18 cellular contexts compared by ENCODE assay signal in the genomic region with DNA sequence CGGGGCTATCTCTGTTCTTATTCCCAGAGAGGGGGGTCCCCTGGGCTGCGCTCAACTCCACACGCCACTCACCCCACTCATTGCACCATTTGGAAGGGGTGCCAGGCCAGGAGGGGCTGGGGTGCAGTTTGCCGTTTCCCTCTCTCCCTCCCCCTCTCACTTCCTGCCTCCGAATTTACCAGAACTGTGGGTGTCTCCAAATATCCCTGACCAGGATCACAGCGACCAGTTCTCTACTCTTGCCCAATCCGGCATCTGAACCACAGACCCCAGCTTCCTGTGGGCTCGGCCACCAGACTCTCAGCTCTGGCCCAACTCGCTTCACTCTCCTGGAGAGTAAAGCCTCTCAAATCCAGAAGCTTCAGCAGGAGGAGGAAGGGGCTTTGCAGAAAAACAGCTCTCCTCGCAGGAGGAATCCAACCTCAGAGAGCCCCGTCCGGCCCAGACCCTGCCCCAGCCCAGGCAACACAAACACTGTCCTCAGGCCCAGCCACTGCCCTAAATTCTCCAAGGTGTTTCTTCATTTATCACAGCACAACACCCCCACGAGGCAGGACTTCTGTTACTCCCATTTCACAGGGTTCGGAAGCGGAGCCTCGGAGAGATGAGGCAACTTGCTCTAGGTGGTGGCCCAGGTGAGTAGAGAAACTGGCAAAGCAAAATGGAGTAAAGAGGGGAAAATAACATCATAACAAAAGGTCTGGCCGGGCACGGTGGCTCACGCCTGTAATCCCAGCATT. TPM values are rescaled to one million over a fixed set of nuclear protein-coding genes. Genes with fewer than 3 reads are reported as not detected.
DNase-seq lines count a peak whose midpoint lies in the region; ATAC-seq and TF ChIP-seq lines count a peak whose summit lies in the region.
"Had no signal": no experiment of that assay in that cellular context is flagged by ENCODE, and none has a peak within 500 bp of the region (broad histone marks: within the 10 kb centered on the region; RNA-seq: fewer than 3 reads in every experiment).

No MANE protein-coding gene starts in this region.

- H3K4me1 Mint-ChIP-seq in chondrocyte (ENCODE audit: low read depth): peaks cover 6% of the 10 kb centered on the region
- H3K4me1 Mint-ChIP-seq: activated CD4-positive, alpha-beta T cell treated with anti-CD3 and anti-CD28 coated beads, Interleukin-2, amount 10 ng/mL, durations not matched to agents 7 days and 5 days had no signal

- H2BK15ac ChIP-seq in mesendoderm (replicated peaks; ENCODE audit: low read depth): no peak overlapping the region

- 57 to 67% (median 65%) methylated on average over 19 of the region's 19 CpGs for WGBS in heart left ventricle, 4 donors
- WGBS in mesendoderm (ENCODE audit: extremely low coverage, insufficient coverage, low lambda C conversion rate): no CpG with 5 or more reads among the region's 19 CpGs

- TF ChIP-seq CTCF in heart left ventricle (IDR thresholded peaks at IDR 0.05): no peak
- no peak for TF ChIP-seq CTCF in left ventricle myocardium inferior (IDR thresholded peaks at IDR 0.05; ENCODE audit: borderline replicate concordance)
- TF ChIP-seq CTCF in chondrocyte (IDR thresholded peaks at IDR 0.05): no peak

- H3K36me3 ChIP-seq in heart left ventricle: no peaks in the 10 kb centered on the region
- no peaks in the 10 kb centered on the region for H3K36me3 ChIP-seq in left ventricle myocardium inferior
- no peaks in the 10 kb centered on the region for H3K36me3 ChIP-seq in mesendoderm (ENCODE audit: control insufficient read depth, insufficient read depth, low read length)
- no peaks in the 10 kb centered on the region for H3K36me3 ChIP-seq in H7 (replicated peaks; ENCODE audit: control insufficient read depth, insufficient read depth, low read length)
- H3K36me3 ChIP-seq: Peyer's patch had no signal

- no peaks in the 10 kb centered on the region for H3K79me1 ChIP-seq in mesendoderm (ENCODE audit: low read length)

- H3K23ac ChIP-seq in mesendoderm (ENCODE audit: low read length): no peak overlapping the region

- peak overlapping the region in 1 of 12 donors; percentile 28 for H3K4me3 ChIP-seq in heart left ventricle
- H3K4me3 ChIP-seq in left ventricle myocardium inferior: no peak overlapping the region
- no peak overlapping the region for H3K4me3 ChIP-seq in mesendoderm (ENCODE audit: low read length)
- H3K4me3 ChIP-seq in H7 (ENCODE audit: insufficient read depth, low read depth, low read length): no peak overlapping the region

- H2BK120ac ChIP-seq in mesendoderm (ENCODE audit: low read depth, low read length): no peak overlapping the region

- no peak overlapping the region for H2BK5ac ChIP-seq in mesendoderm (ENCODE audit: low read length)

- H2AK5ac ChIP-seq in mesendoderm (ENCODE audit: low read length): no peak overlapping the region

- H3K4ac ChIP-seq in mesendoderm (ENCODE audit: low read depth, low read length): no peak overlapping the region

- peak; percentile 32 to 70 (median 68) for ATAC-seq in heart left ventricle
- ATAC-seq: left colon; stimulated activated naive B cell treated with anti-CD40 and anti-IgM and Interleukin-4, amounts not matched to agents 10 μg/mL and 1 μg/mL and 100 μg/mL, for 72 hours had no signal

- H3K9ac ChIP-seq in mesendoderm (ENCODE audit: low read length): no peak overlapping the region

- H3K4me1 ChIP-seq in heart left ventricle (peaks cover 0 to 30% (median 0%) of the 10 kb centered on the region in 12 donors), left ventricle myocardium inferior (no peaks in the 10 kb centered on the region), mesendoderm (ENCODE audit: control insufficient read depth, low read depth, low read length) (no peaks in the 10 kb centered on the region)
- H3K4me1 ChIP-seq: Peyer's patch had no signal

- no peak overlapping the region for H4K5ac ChIP-seq in mesendoderm (ENCODE audit: low read length)

- peaks cover 7% of the 10 kb centered on the region for H3K36me3 Mint-ChIP-seq in chondrocyte (ENCODE audit: low read depth)
- H3K36me3 Mint-ChIP-seq: stimulated activated naive B cell treated with anti-CD40 and anti-IgM and Interleukin-4, amounts not matched to agents 10 μg/mL and 1 μg/mL and 100 μg/mL, for 72 hours had no signal

- H3K18ac ChIP-seq in mesendoderm (ENCODE audit: low read length): no peak overlapping the region

- H3K27me3 ChIP-seq in heart left ventricle (peaks cover 0 to 25% (median 0%) of the 10 kb centered on the region in 9 donors), left ventricle myocardium inferior (ENCODE audit: low read depth) (peaks cover 45% of the 10 kb centered on the region), mesendoderm (ENCODE audit: insufficient read depth, low read length, poor library complexity) (no peaks in the 10 kb centered on the region), H7 (ENCODE audit: control insufficient read depth, insufficient read depth, low read length) (no peaks in the 10 kb centered on the region)
- H3K27me3 ChIP-seq: Peyer's patch had no signal

- H3K4me2 ChIP-seq in mesendoderm (ENCODE audit: low read length): no peak overlapping the region

- no peak overlapping the region for H3K27ac Mint-ChIP-seq in chondrocyte (ENCODE audit: unreplicated experiment)
- H3K27ac Mint-ChIP-seq: activated CD4-positive, alpha-beta T cell treated with anti-CD3 and anti-CD28 coated beads, Interleukin-2, amount 10 ng/mL, durations not matched to agents 7 days and 5 days; activated T-helper 1 cell treated with anti-CD3 and anti-CD28 coated beads, Interleukin-12 subunit alpha, Interleukin-12 subunit beta, Interleukin-2, Interleukin-4 antibody, amounts not matched to agents 30 ng/mL and 10 ng/mL and 1 ng/mL, durations not matched to agents 14 hours and 24 hours and 36 hours; stimulated activated naive B cell treated with anti-CD40 and anti-IgM and Interleukin-4, amounts not matched to agents 10 μg/mL and 1 μg/mL and 100 μg/mL, for 72 hours had no signal

- no peak overlapping the region for H4K8ac ChIP-seq in mesendoderm (ENCODE audit: low read depth, low read length)

- H3K9me3 ChIP-seq in heart left ventricle (peaks cover 0 to 3% (median 0%) of the 10 kb centered on the region in 12 donors), left ventricle myocardium inferior (replicated peaks) (no peaks in the 10 kb centered on the region)
- H3K9me3 ChIP-seq: Peyer's patch had no signal

- DNase-seq in heart left ventricle (peak in 3 of 5 donors; percentile 52 to 67 (median 67)), left ventricle myocardium inferior (no peak), chondrocyte (ENCODE audit: low spot score) (peak; percentile 42), mesendoderm (no peak), AML-193 (lab: John Stamatoyannopoulos, UW) (no peak), H7 (no peak), NCI-H345 treated with DMSO at 0.1 percent for 48 hours (lab: John Stamatoyannopoulos, UW; ENCODE audit: unreplicated experiment) (no peak), NCI-H1694 treated with DMSO at 0.1 percent for 48 hours (lab: John Stamatoyannopoulos, UW) (no peak)
- DNase-seq: activated CD4-positive, alpha-beta T cell treated with anti-CD3 and anti-CD28 coated beads, Interleukin-2, amount 10 ng/mL, durations not matched to agents 7 days and 5 days; hippocampal formation; KG1; left colon; NCI-H1694; NCI-H510A; stimulated activated naive B cell treated with anti-CD40 and anti-IgM and Interleukin-4, amounts not matched to agents 10 μg/mL and 1 μg/mL and 100 μg/mL, for 72 hours; T-helper 2 cell had no signal

- no peak for TF ChIP-seq POLR2A in heart left ventricle (IDR thresholded peaks at IDR 0.05)

- peaks cover 11% of the 10 kb centered on the region for H3K27me3 Mint-ChIP-seq in chondrocyte (ENCODE audit: low read depth)

- intact Hi-C loops in heart left ventricle (cut with DNase I) (no loop called here), left ventricle myocardium inferior (cut with micrococcal nuclease) (no loop called here)

- peak overlapping the region; percentile 22 for H3K56ac ChIP-seq in mesendoderm (ENCODE audit: low read length)

- peaks cover 11% of the 10 kb centered on the region for H3K9me3 Mint-ChIP-seq in chondrocyte (ENCODE audit: low read depth)
- H3K9me3 Mint-ChIP-seq: activated CD4-positive, alpha-beta T cell treated with anti-CD3 and anti-CD28 coated beads, Interleukin-2, amount 10 ng/mL, durations not matched to agents 7 days and 5 days; activated T-helper 1 cell treated with anti-CD3 and anti-CD28 coated beads, Interleukin-12 subunit alpha, Interleukin-12 subunit beta, Interleukin-2, Interleukin-4 antibody, amounts not matched to agents 30 ng/mL and 10 ng/mL and 1 ng/mL, durations not matched to agents 14 hours and 24 hours and 36 hours had no signal

- peak overlapping the region in 3 of 12 donors; percentile 5 to 84 (median 34) for H3K27ac ChIP-seq in heart left ventricle
- no peak overlapping the region for H3K27ac ChIP-seq in left ventricle myocardium inferior (replicated peaks)
- no peak overlapping the region for H3K27ac ChIP-seq in mesendoderm (ENCODE audit: low read depth, low read length)

- no peak overlapping the region for H3K4me3 Mint-ChIP-seq in chondrocyte (ENCODE audit: unreplicated experiment)
- H3K4me3 Mint-ChIP-seq: activated CD4-positive, alpha-beta T cell treated with anti-CD3 and anti-CD28 coated beads, Interleukin-2, amount 10 ng/mL, durations not matched to agents 7 days and 5 days; activated T-helper 1 cell treated with anti-CD3 and anti-CD28 coated beads, Interleukin-12 subunit alpha, Interleukin-12 subunit beta, Interleukin-2, Interleukin-4 antibody, amounts not matched to agents 30 ng/mL and 10 ng/mL and 1 ng/mL, durations not matched to agents 14 hours and 24 hours and 36 hours; stimulated activated naive B cell treated with anti-CD40 and anti-IgM and Interleukin-4, amounts not matched to agents 10 μg/mL and 1 μg/mL and 100 μg/mL, for 72 hours had no signal

- H3K79me2 ChIP-seq in mesendoderm (ENCODE audit: control insufficient read depth, insufficient read depth, low read length): no peaks in the 10 kb centered on the region

RNA-seq across cellular contexts. Expression of a gene that starts 0.4 kb away (rescaled TPM):
- 1 to 10 TPM in 1 of 9 donors, under 1 TPM in 2, not detected in 6; 0.29 to 2.1 (median 0.39) TPM for total RNA-seq in heart left ventricle
- under 1 TPM in 1 of 2 donors, not detected in 1; 0.28 TPM for polyA plus RNA-seq in heart left ventricle
- 0.22 TPM for total RNA-seq in left ventricle myocardium inferior
- not detected in 3 replicates for total RNA-seq in chondrocyte
- polyA plus RNA-seq in mesendoderm (2013, experiment 1 of 2): 0.04 TPM
- not detected for polyA plus RNA-seq in mesendoderm (2013, experiment 2 of 2)
- total RNA-seq in H7 (2014; rRNA removed; shearing (Covaris generic)): not detected in 2 replicates
- total RNA-seq: activated CD4-positive, alpha-beta T cell treated with anti-CD3 and anti-CD28 coated beads, Interleukin-2, amount 10 ng/mL, durations not matched to agents 7 days and 5 days; activated T-helper 1 cell treated with anti-CD3 and anti-CD28 coated beads, Interleukin-12 subunit alpha, Interleukin-12 subunit beta, Interleukin-2, Interleukin-4 antibody, amounts not matched to agents 30 ng/mL and 10 ng/mL and 1 ng/mL, durations not matched to agents 14 hours and 24 hours and 36 hours; Peyer's patch had no signal

RNA-seq across cellular contexts. Expression of a gene that starts 35.0 kb away (rescaled TPM):
- 10 to 100 TPM in 2 of 9 donors, 1 to 10 TPM in 7; 1.5 to 30.1 (median 3.5) TPM for total RNA-seq in heart left ventricle
- 1 to 10 TPM; 1.8 to 2.7 TPM for polyA plus RNA-seq in heart left ventricle
- total RNA-seq in left ventricle myocardium inferior: 2.9 TPM
- not detected in 3 replicates for total RNA-seq in chondrocyte
- not detected for polyA plus RNA-seq in mesendoderm (2013, experiment 1 of 2)
- not detected for polyA plus RNA-seq in mesendoderm (2013, experiment 2 of 2)
- total RNA-seq in H7 (2014; rRNA removed; shearing (Covaris generic)): not detected in 2 replicates
- total RNA-seq: activated CD4-positive, alpha-beta T cell treated with anti-CD3 and anti-CD28 coated beads, Interleukin-2, amount 10 ng/mL, durations not matched to agents 7 days and 5 days; activated T-helper 1 cell treated with anti-CD3 and anti-CD28 coated beads, Interleukin-12 subunit alpha, Interleukin-12 subunit beta, Interleukin-2, Interleukin-4 antibody, amounts not matched to agents 30 ng/mL and 10 ng/mL and 1 ng/mL, durations not matched to agents 14 hours and 24 hours and 36 hours had no signal

Comparison
In these comparisons a context has a peak if more than half of its experiments do, and no peak if none do; other contexts are left out.
1. DNase-seq: peak in heart left ventricle (3 of 5) and chondrocyte (single experiment); none in left ventricle myocardium inferior (single experiment), mesendoderm (single experiment), AML-193 (0 of 2), H7 (single experiment), NCI-H345 treated with DMSO at 0.1 percent for 48 hours (single experiment) and NCI-H1694 treated with DMSO at 0.1 percent for 48 hours (single experiment).